ENCODE assay signal across 18 cellular contexts in genomic region chr4:26459756-26460530, GRCh38. TPM values are rescaled to one million over a fixed set of nuclear protein-coding genes. Genes with fewer than 3 reads are reported as not detected.
A peak's percentile ranks its signal among the peaks of the same experiment; 100 is the strongest.
DNase-seq lines count a peak whose midpoint lies in the region; ATAC-seq and TF ChIP-seq lines count a peak whose summit lies in the region.
"Had no signal": no experiment of that assay in that cellular context is flagged by ENCODE, and none has a peak within 500 bp of the region (broad histone marks: within the 10 kb centered on the region; RNA-seq: fewer than 3 reads in every experiment).

No MANE protein-coding gene starts in this region.

- H2AFZ ChIP-seq in OCI-LY3 (ENCODE audit: low read depth, low read length) (no peak overlapping the region), smooth muscle cell (ENCODE audit: low read depth) (no peak overlapping the region)

- peaks cover 2% of the 10 kb centered on the region for H3K9me3 Mint-ChIP-seq in CD4-positive, alpha-beta T cell
- H3K9me3 Mint-ChIP-seq: stimulated activated naive CD8-positive, alpha-beta T cell treated with anti-CD3 and anti-CD28 coated beads, Interleukin-15, Interleukin-2, amounts not matched to agents 100 ng/mL and 50 ng/mL, for 24 hours had no signal

- 82% methylated on average over 13 of the region's 13 CpGs for WGBS in smooth muscle cell (ENCODE audit: low lambda C conversion rate)

- DNase-seq in CD4-positive, alpha-beta T cell, result no peak
- DNase-seq in fibroblast of peridontal ligament (ENCODE audit: extremely low read depth) (peak; percentile 84), smooth muscle cell (lab: John Stamatoyannopoulos, UW; ENCODE audit: unreplicated experiment) (no peak), NOMO-1 treated with DMSO at 0.1 percent for 48 hours (lab: John Stamatoyannopoulos, UW; ENCODE audit: unreplicated experiment) (no peak), BE2C (no peak)
- DNase-seq in activated CD4-positive, CD25-positive, alpha-beta regulatory T cell treated with anti-CD3 and anti-CD28 coated beads, Interleukin-2, amount 50 U/mL, for 72 hours, result no peak
- DNase-seq in stimulated activated CD4-positive, alpha-beta T cell treated with anti-CD3 and anti-CD28 coated beads, Interleukin-4, amount 100 ng/mL, for 24 hours, result no peak
- DNase-seq: left lung, NCI-H226, upper lobe of right lung had no signal

- no peak overlapping the region for H3K27ac ChIP-seq in CD4-positive, alpha-beta T cell (ENCODE audit: low read depth, low read length)
- no peak overlapping the region for H3K27ac ChIP-seq in OCI-LY3 (ENCODE audit: low read length)
- H3K27ac ChIP-seq in smooth muscle cell (ENCODE audit: low read depth), result no peak overlapping the region
- H3K27ac ChIP-seq: body of pancreas, C4-2B, left lung, neutrophil, right atrium auricular region, upper lobe of right lung had no signal

- no peaks in the 10 kb centered on the region for H3K36me3 ChIP-seq in OCI-LY3 (replicated peaks; ENCODE audit: low read depth, low read length)
- no peaks in the 10 kb centered on the region for H3K36me3 ChIP-seq in smooth muscle cell (ENCODE audit: low read depth)
- H3K36me3 ChIP-seq in BE2C, result no peaks in the 10 kb centered on the region
- H3K36me3 ChIP-seq: left lung, neutrophil, right atrium auricular region, upper lobe of right lung had no signal

- no peak for ATAC-seq in CD4-positive, alpha-beta T cell (ENCODE audit: poor library complexity)

- TF ChIP-seq CTCF in CD4-positive, alpha-beta T cell (IDR thresholded peaks at IDR 0.05), result no peak
- TF ChIP-seq CTCF in OCI-LY3 (IDR thresholded peaks at IDR 0.05; ENCODE audit: low read depth, low read length) (no peak), smooth muscle cell (IDR thresholded peaks at IDR 0.05; ENCODE audit: borderline replicate concordance, insufficient read depth, poor library complexity, severe bottlenecking) (no peak), BE2C (IDR thresholded peaks at IDR 0.05; ENCODE audit: low read depth, low read length) (no peak)

- H3K9me3 ChIP-seq in CD4-positive, alpha-beta T cell (ENCODE audit: control insufficient read depth, low read length), result no peaks in the 10 kb centered on the region
- H3K9me3 ChIP-seq in OCI-LY3 (ENCODE audit: insufficient read depth, low read length) (peaks cover 5% of the 10 kb centered on the region; the same call in 1 of the 2 replicates), smooth muscle cell (replicated peaks; ENCODE audit: low read depth) (no peaks in the 10 kb centered on the region), BE2C (no peaks in the 10 kb centered on the region)
- H3K9me3 ChIP-seq: body of pancreas, left lung, neutrophil, right atrium auricular region, upper lobe of right lung had no signal

- intact Hi-C loops in CD4-positive, alpha-beta T cell (cut with DNase I, micrococcal nuclease), result loop anchor here (1.0 to 10.0 kb wide), 5 partner anchors 125 to 550 kb away; partner anchors contain the start of gene TBC1D19 (in 1 of the 2)

- H3K79me2 ChIP-seq in OCI-LY3 (ENCODE audit: low read length) (no peaks in the 10 kb centered on the region), smooth muscle cell (ENCODE audit: low read depth) (no peaks in the 10 kb centered on the region)

- POLR2A ChIA-PET in CD4-positive, alpha-beta T cell (lab: Charles Lee), result interaction anchor here (2.6 kb wide), 1 partner anchor 124 kb away, joined by 13 read pairs; the partner anchor contains the start of gene TBC1D19

- H3K27me3 ChIP-seq in CD4-positive, alpha-beta T cell (ENCODE audit: control insufficient read depth, insufficient read depth, low read length), result no peaks in the 10 kb centered on the region
- peaks cover 23% of the 10 kb centered on the region for H3K27me3 ChIP-seq in OCI-LY3 (ENCODE audit: low read depth, low read length)
- no peaks in the 10 kb centered on the region for H3K27me3 ChIP-seq in smooth muscle cell (ENCODE audit: low read depth)
- H3K27me3 ChIP-seq in BE2C, result no peaks in the 10 kb centered on the region
- H3K27me3 ChIP-seq: body of pancreas, left lung, right atrium auricular region, upper lobe of right lung had no signal

- no peaks in the 10 kb centered on the region for H3F3A ChIP-seq in smooth muscle cell (ENCODE audit: low read depth)

- H3K27ac Mint-ChIP-seq in CD4-positive, alpha-beta T cell, result no peak overlapping the region
- H3K27ac Mint-ChIP-seq: activated naive CD4-positive, alpha-beta T cell treated with anti-CD3 and anti-CD28 coated beads for 36 hours had no signal

- H3K4me1 Mint-ChIP-seq in CD4-positive, alpha-beta T cell (ENCODE audit: low read depth), result peaks cover 28% of the 10 kb centered on the region

- CTCF ChIA-PET in CD4-positive, alpha-beta T cell (lab: Charles Lee), result no interaction called here

- H3K4me3 ChIP-seq in OCI-LY3 (ENCODE audit: low read length), result no peak overlapping the region
- no peak overlapping the region for H3K4me3 ChIP-seq in smooth muscle cell
- H3K4me3 ChIP-seq in BE2C (ENCODE audit: low read depth, low read length), result no peak overlapping the region
- H3K4me3 ChIP-seq: body of pancreas, left lung, right atrium auricular region, upper lobe of right lung had no signal

- no peak overlapping the region for H3K9ac ChIP-seq in OCI-LY3 (ENCODE audit: low read length)
- no peak overlapping the region for H3K9ac ChIP-seq in smooth muscle cell (ENCODE audit: low read depth)

- H3K4me3 Mint-ChIP-seq in CD4-positive, alpha-beta T cell, result peak overlapping the region; percentile 77

- no peaks in the 10 kb centered on the region for H3K27me3 Mint-ChIP-seq in CD4-positive, alpha-beta T cell
- H3K27me3 Mint-ChIP-seq: stimulated activated naive CD8-positive, alpha-beta T cell treated with anti-CD3 and anti-CD28 coated beads, Interleukin-15, Interleukin-2, amounts not matched to agents 100 ng/mL and 50 ng/mL, for 24 hours had no signal

- H4K20me1 ChIP-seq in OCI-LY3 (ENCODE audit: insufficient read depth, low read length) (no peaks in the 10 kb centered on the region), smooth muscle cell (ENCODE audit: low read depth) (no peaks in the 10 kb centered on the region)

- H3K4me2 ChIP-seq in OCI-LY3 (ENCODE audit: low read length) (peak overlapping the region; percentile 65; the same call in 1 of the 2 replicates), smooth muscle cell (peak overlapping the region; percentile 52)

- H3K4me1 ChIP-seq in OCI-LY3 (ENCODE audit: low read length) (peaks cover 9% of the 10 kb centered on the region), smooth muscle cell (ENCODE audit: low read depth) (no peaks in the 10 kb centered on the region), BE2C (no peaks in the 10 kb centered on the region)
- H3K4me1 ChIP-seq: body of pancreas, right atrium auricular region, upper lobe of right lung had no signal

- H3K36me3 Mint-ChIP-seq in CD4-positive, alpha-beta T cell (ENCODE audit: low read depth), result no peaks in the 10 kb centered on the region

RNA-seq across cellular contexts. Expression of gene CCKAR, which starts 30.3 kb away (rescaled TPM):
- not detected for total RNA-seq in CD4-positive, alpha-beta T cell
- total RNA-seq in smooth muscle cell, result 0.18 and 0.27 TPM in 2 replicates
- 0.13 and 0.32 TPM in 2 replicates for polyA plus RNA-seq in smooth muscle cell
- not detected for polyA plus RNA-seq in BE2C (2012; ENCODE audit: insufficient read depth, insufficient read length, low read depth)
- total RNA-seq: activated naive CD4-positive, alpha-beta T cell treated with anti-CD3 and anti-CD28 coated beads for 36 hours; left lung; right atrium auricular region; RPMI7951; upper lobe of right lung had no signal
